Comparison of ENCODE assay signal across 8 cellular contexts in the genomic region with DNA sequence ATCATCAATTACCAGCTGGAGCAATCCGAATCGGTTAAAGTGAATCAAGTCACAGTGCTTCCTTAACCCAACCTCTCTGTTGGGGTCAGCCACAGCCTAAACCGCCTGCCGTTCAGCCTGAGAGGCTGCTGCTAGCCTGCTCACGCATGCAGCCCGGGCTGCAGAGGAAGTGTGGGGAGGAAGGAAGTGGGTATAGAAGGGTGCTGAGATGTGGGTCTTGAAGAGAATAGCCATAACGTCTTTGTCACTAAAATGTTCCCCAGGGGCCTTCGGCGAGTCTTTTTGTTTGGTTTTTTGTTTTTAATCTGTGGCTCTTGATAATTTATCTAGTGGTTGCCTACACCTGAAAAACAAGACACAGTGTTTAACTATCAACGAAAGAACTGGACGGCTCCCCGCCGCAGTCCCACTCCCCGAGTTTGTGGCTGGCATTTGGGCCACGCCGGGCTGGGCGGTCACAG. TPM values are rescaled to one million over a fixed set of nuclear protein-coding genes. Genes with fewer than 3 reads are reported as not detected.
DNase-seq lines count a peak whose midpoint lies in the region; ATAC-seq and TF ChIP-seq lines count a peak whose summit lies in the region.

No MANE protein-coding gene starts in this region.

- no peak overlapping the region for H2AK5ac ChIP-seq in mesendoderm (ENCODE audit: low read length)

- H2BK15ac ChIP-seq in mesendoderm (replicated peaks; ENCODE audit: low read depth): no peak overlapping the region

- peaks cover 3% of the 10 kb centered on the region for H3K4me1 ChIP-seq in mesendoderm (ENCODE audit: control insufficient read depth, low read depth, low read length)

- H3K27ac ChIP-seq in coronary artery (peak overlapping the region in 1 of 2 donors; percentile 63), mesendoderm (ENCODE audit: low read depth, low read length) (no peak overlapping the region)

- no peak overlapping the region for H2BK5ac ChIP-seq in mesendoderm (ENCODE audit: low read length)

- no peak for TF ChIP-seq CTCF in coronary artery (IDR thresholded peaks at IDR 0.05)

- H3K4me3 ChIP-seq in coronary artery: peak overlapping the region; percentile 75
- H3K4me3 ChIP-seq in mesendoderm (ENCODE audit: low read length): peak overlapping the region; percentile 9

- H3K18ac ChIP-seq in mesendoderm (ENCODE audit: low read length): no peak overlapping the region

- no peaks in the 10 kb centered on the region for H3K79me1 ChIP-seq in mesendoderm (ENCODE audit: low read length)

- H3K56ac ChIP-seq in mesendoderm (ENCODE audit: low read length): peak overlapping the region; percentile 88

- H3K4me2 ChIP-seq in mesendoderm (ENCODE audit: low read length): peak overlapping the region; percentile 97

- no peaks in the 10 kb centered on the region for H3K79me2 ChIP-seq in mesendoderm (ENCODE audit: control insufficient read depth, insufficient read depth, low read length)

- H4K5ac ChIP-seq in mesendoderm (ENCODE audit: low read length): no peak overlapping the region

- H3K27me3 ChIP-seq in mesendoderm (ENCODE audit: insufficient read depth, low read length, poor library complexity): peaks cover 13% of the 10 kb centered on the region

- H3K9ac ChIP-seq in mesendoderm (ENCODE audit: low read length): peak overlapping the region; percentile 71

- no CpG with 5 or more reads among the region's 17 CpGs for WGBS in mesendoderm (ENCODE audit: extremely low coverage, insufficient coverage, low lambda C conversion rate)

- H3K4ac ChIP-seq in mesendoderm (ENCODE audit: low read depth, low read length): no peak overlapping the region

- H3K23ac ChIP-seq in mesendoderm (ENCODE audit: low read length): peak overlapping the region; percentile 45

- no peak overlapping the region for H4K8ac ChIP-seq in mesendoderm (ENCODE audit: low read depth, low read length)

- no peak overlapping the region for H2BK120ac ChIP-seq in mesendoderm (ENCODE audit: low read depth, low read length)

- ATAC-seq in GM21528 (IDR thresholded peaks at IDR 0.05; ENCODE audit: low FRiP score, unreplicated experiment): peak; percentile 76
- ATAC-seq in activated CD4-positive, CD25-positive, alpha-beta regulatory T cell treated with anti-CD3 and anti-CD28 coated beads, Interleukin-2, amount 50 U/mL, for 24 hours: peak; percentile 61 to 65

- no peaks in the 10 kb centered on the region for H3K36me3 ChIP-seq in mesendoderm (ENCODE audit: control insufficient read depth, insufficient read depth, low read length)

- DNase-seq in DMS53 (lab: John Stamatoyannopoulos, UW): peak; percentile 80
- peak; percentile 36 for DNase-seq in HuH-7 (ENCODE audit: low spot score)
- peak; percentile 65 for DNase-seq in coronary artery (ENCODE audit: low spot score)
- DNase-seq in mesendoderm: peak; percentile 57
- peak; percentile 39 to 47 for DNase-seq in stimulated activated CD8-positive, alpha-beta memory T cell treated with anti-CD3 and anti-CD28 coated beads, Interleukin-7, amount 100 ng/mL, for 1 hour (ENCODE audit: low read depth in 2 of 2)
- no peak for DNase-seq in epidermal melanocyte (ENCODE audit: insufficient read length, low spot score)

RNA-seq across cellular contexts. Expression of a gene that starts 0.5 kb away (rescaled TPM):
- polyA plus RNA-seq in mesendoderm (2013, experiment 1 of 2): 0.70 TPM
- 0.78 TPM for polyA plus RNA-seq in mesendoderm (2013, experiment 2 of 2)
